Comparison of ENCODE assay signal across 15 cellular contexts in the genomic region with DNA sequence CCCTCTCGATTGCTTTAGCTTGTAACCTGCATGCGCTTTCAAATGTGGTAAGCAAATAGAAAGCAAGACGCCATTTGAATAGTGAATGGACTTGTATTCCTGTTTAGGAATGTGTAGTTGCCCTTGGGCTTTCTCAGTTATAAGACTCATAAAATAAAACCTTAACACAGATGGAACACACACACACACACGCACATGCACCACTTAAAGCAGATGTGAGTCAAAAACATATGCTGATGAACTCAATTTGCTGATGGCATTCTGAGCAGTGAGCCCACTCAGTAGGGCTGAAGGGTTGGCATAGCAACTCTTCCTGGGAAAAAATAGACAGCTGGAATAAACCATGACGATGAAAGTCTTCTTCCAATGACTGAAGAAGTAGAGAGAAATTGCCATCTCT.
"Had no signal": no experiment of that assay in that cellular context is flagged by ENCODE, and none has a peak within 500 bp of the region (broad histone marks: within the 10 kb centered on the region; RNA-seq: fewer than 3 reads in every experiment).

No MANE protein-coding gene starts in this region.

- DNase-seq: activated CD4-positive, alpha-beta T cell treated with anti-CD3 and anti-CD28 coated beads, Interleukin-2, amount 10 ng/mL, durations not matched to agents 7 days and 5 days; activated CD4-positive, CD25-positive, alpha-beta regulatory T cell; activated CD8-positive, alpha-beta memory T cell treated with anti-CD3 and anti-CD28 coated beads, Interleukin-2, amount 50 U/mL, for 48 hours; activated gamma-delta T cell treated with Interleukin-2 at 50 U/mL for 16 hours; activated T-cell treated with anti-CD3 and anti-CD28 coated beads, Interleukin-2, amount 50 U/mL, for 72 hours; amniotic stem cell; body of pancreas; dermis blood vessel endothelial cell; islet precursor cell; midbrain; right lobe of liver; stimulated activated CD4-positive, alpha-beta T cell treated with anti-CD3 and anti-CD28 coated beads, Interleukin-4, amount 100 ng/mL, for 4 hours; stimulated activated CD8-positive, alpha-beta memory T cell treated with anti-CD3 and anti-CD28 coated beads, Interleukin-4, amount 100 ng/mL, for 48 hours; stimulated activated naive CD4-positive, alpha-beta T cell treated with Interleukin-2 at 50 U/mL for 16 hours had no signal

- ATAC-seq: activated T-cell treated with anti-CD3 and anti-CD28 coated beads, Interleukin-2, amount 50 U/mL, for 72 hours; body of pancreas; left lobe of liver; right lobe of liver had no signal
